Comparison of ENCODE assay signal across 13 cellular contexts in genomic region chr3:13483988-13484695, GRCh38. TPM values are rescaled to one million over a fixed set of nuclear protein-coding genes. Genes with fewer than 3 reads are reported as not detected.
A peak's percentile ranks its signal among the peaks of the same experiment; 100 is the strongest.
DNase-seq lines count a peak whose midpoint lies in the region; ATAC-seq and TF ChIP-seq lines count a peak whose summit lies in the region.
"Had no signal": no experiment of that assay in that cellular context is flagged by ENCODE, and none has a peak within 500 bp of the region (broad histone marks: within the 10 kb centered on the region; RNA-seq: fewer than 3 reads in every experiment).

No MANE protein-coding gene starts in this region.

- no peak for ATAC-seq in naive thymus-derived CD4-positive, alpha-beta T cell

- no peaks in the 10 kb centered on the region for H3K9me3 Mint-ChIP-seq in activated T-cell treated with anti-CD3 and anti-CD28 coated beads, Interleukin-2, amount 50 U/mL, for 24 hours
- H3K9me3 Mint-ChIP-seq in endodermal cell, result peaks cover 1% of the 10 kb centered on the region
- H3K9me3 Mint-ChIP-seq in naive thymus-derived CD4-positive, alpha-beta T cell, result no peaks in the 10 kb centered on the region
- H3K9me3 Mint-ChIP-seq: CD4-positive, CD25-positive, alpha-beta regulatory T cell; stimulated activated naive CD8-positive, alpha-beta T cell treated with anti-CD3 and anti-CD28 coated beads, Interleukin-15, Interleukin-2, amounts not matched to agents 100 ng/mL and 50 ng/mL, for 24 hours had no signal

- POLR2A ChIA-PET in naive thymus-derived CD4-positive, alpha-beta T cell (lab: Charles Lee), result interaction anchor here (0.7 kb wide), 1 partner anchor 644 kb away, joined by 4 read pairs; no protein-coding TSS in a partner anchor

- H3K27ac ChIP-seq in endodermal cell (ENCODE audit: low read depth, low read length), result no peak overlapping the region
- H3K27ac ChIP-seq in naive thymus-derived CD4-positive, alpha-beta T cell (ENCODE audit: low read depth, low read length), result no peak overlapping the region
- H3K27ac ChIP-seq in transverse colon, result peak overlapping the region; percentile 82 to 88 (median 84)
- H3K27ac ChIP-seq: 22Rv1 had no signal

- in situ Hi-C loops in transverse colon (cut with MboI; ENCODE audit: low pct_ligation_motif_present in 1 of 4, low pct_unique_long_range_greater_than_20kb in 1 of 4, low sequenced_read_pairs in 3 of 4), result no loop called here

- CTCF ChIA-PET in naive thymus-derived CD4-positive, alpha-beta T cell (lab: Charles Lee), result interaction anchor here (1.0 kb wide), 1 partner anchor 162 kb away, joined by 3 read pairs; no protein-coding TSS in a partner anchor

- peaks cover 27% of the 10 kb centered on the region for H3K4me1 Mint-ChIP-seq in activated T-cell treated with anti-CD3 and anti-CD28 coated beads, Interleukin-2, amount 50 U/mL, for 24 hours (ENCODE audit: low read depth)
- H3K4me1 Mint-ChIP-seq in endodermal cell, result peaks cover 9% of the 10 kb centered on the region
- peaks cover 16 to 29% (median 21%) of the 10 kb centered on the region in 7 donors for H3K4me1 Mint-ChIP-seq in naive thymus-derived CD4-positive, alpha-beta T cell

- no peak overlapping the region for H3K4me3 ChIP-seq in endodermal cell (ENCODE audit: low read length)
- H3K4me3 ChIP-seq in naive thymus-derived CD4-positive, alpha-beta T cell (ENCODE audit: low read length), result no peak overlapping the region
- no peak overlapping the region for H3K4me3 ChIP-seq in transverse colon
- H3K4me3 ChIP-seq: coronary artery had no signal

- no peak overlapping the region for H3K27ac Mint-ChIP-seq in activated T-cell treated with anti-CD3 and anti-CD28 coated beads, Interleukin-2, amount 50 U/mL, for 24 hours
- peak overlapping the region; percentile 52 for H3K27ac Mint-ChIP-seq in endodermal cell
- peak overlapping the region in 5 of 9 donors; percentile 23 to 72 (median 41) for H3K27ac Mint-ChIP-seq in naive thymus-derived CD4-positive, alpha-beta T cell
- H3K27ac Mint-ChIP-seq: stimulated activated naive CD8-positive, alpha-beta T cell treated with anti-CD3 and anti-CD28 coated beads, Interleukin-15, Interleukin-2, amounts not matched to agents 100 ng/mL and 50 ng/mL, for 24 hours had no signal

- no peak overlapping the region for H3K4me3 Mint-ChIP-seq in activated T-cell treated with anti-CD3 and anti-CD28 coated beads, Interleukin-2, amount 50 U/mL, for 24 hours
- H3K4me3 Mint-ChIP-seq in endodermal cell, result no peak overlapping the region
- H3K4me3 Mint-ChIP-seq in naive thymus-derived CD4-positive, alpha-beta T cell, result no peak overlapping the region
- H3K4me3 Mint-ChIP-seq: stimulated activated naive CD8-positive, alpha-beta T cell treated with anti-CD3 and anti-CD28 coated beads, Interleukin-15, Interleukin-2, amounts not matched to agents 100 ng/mL and 50 ng/mL, for 24 hours had no signal

- 96 to 97% methylated on average over 12 to 21 of the region's 21 CpGs for WGBS in endodermal cell (ENCODE audit: insufficient coverage in 1 of 2, insufficient read length in 1 of 2), 2 experiments
- WGBS in transverse colon (ENCODE audit: low coverage in 1 of 2), 2 donors, result 77 to 82% methylated on average over 10 to 21 of the region's 21 CpGs

- H3K4me1 ChIP-seq in endodermal cell (ENCODE audit: control insufficient read depth, insufficient read depth, low read length) (peaks cover 2% of the 10 kb centered on the region), transverse colon (peaks cover 19 to 33% (median 24%) of the 10 kb centered on the region in 4 donors)
- H3K4me1 ChIP-seq in naive thymus-derived CD4-positive, alpha-beta T cell (ENCODE audit: control insufficient read depth in 2 of 2, insufficient read depth in 2 of 2, low read length in 2 of 2), result peaks cover 7 to 10% of the 10 kb centered on the region in 2 donors

- TF ChIP-seq EP300 in transverse colon (IDR thresholded peaks at IDR 0.05; ENCODE audit: low read depth), result no peak

- H3K9ac ChIP-seq in endodermal cell (ENCODE audit: extremely low read depth, low read length, poor library complexity, severe bottlenecking), result no peak overlapping the region

- no peaks in the 10 kb centered on the region for H3K27me3 Mint-ChIP-seq in activated T-cell treated with anti-CD3 and anti-CD28 coated beads, Interleukin-2, amount 50 U/mL, for 24 hours
- H3K27me3 Mint-ChIP-seq in endodermal cell (ENCODE audit: insufficient read depth), result peaks cover 11% of the 10 kb centered on the region
- H3K27me3 Mint-ChIP-seq in naive thymus-derived CD4-positive, alpha-beta T cell, result peaks cover 0 to 9% (median 0%) of the 10 kb centered on the region in 5 donors
- H3K27me3 Mint-ChIP-seq: CD4-positive, CD25-positive, alpha-beta regulatory T cell; stimulated activated naive CD8-positive, alpha-beta T cell treated with anti-CD3 and anti-CD28 coated beads, Interleukin-15, Interleukin-2, amounts not matched to agents 100 ng/mL and 50 ng/mL, for 24 hours had no signal

- TF ChIP-seq POLR2A in transverse colon (IDR thresholded peaks at IDR 0.05), result no peak

- no peak for TF ChIP-seq CTCF in endodermal cell (conservative IDR thresholded peaks at IDR 0.05)
- no peak for TF ChIP-seq CTCF in transverse colon (IDR thresholded peaks at IDR 0.05)

- DNase-seq in activated T-cell treated with anti-CD3 and anti-CD28 coated beads, Interleukin-2, amount 50 U/mL, for 1 hour, result peak; percentile 7
- DNase-seq in activated T-cell treated with anti-CD3 and anti-CD28 coated beads, Interleukin-2, amount 50 U/mL, for 24 hours, result no peak
- DNase-seq in endodermal cell, result peak; percentile 33
- DNase-seq in naive thymus-derived CD4-positive, alpha-beta T cell, result no peak
- peak; percentile 30 for DNase-seq in transverse colon
- no peak for DNase-seq in NCI-H2081 treated with DMSO at 0.1 percent for 48 hours (lab: John Stamatoyannopoulos, UW)
- no peak for DNase-seq in stimulated activated CD4-positive, alpha-beta T cell treated with anti-CD3 and anti-CD28 coated beads, Interleukin-12 subunit alpha, Interleukin-12 subunit beta, amount 100 ng/mL, for 4 hours
- no peak for DNase-seq in NCI-H1105 treated with DMSO at 0.1 percent for 48 hours (lab: John Stamatoyannopoulos, UW)
- DNase-seq: activated CD4-positive, CD25-positive, alpha-beta regulatory T cell; CD4-positive, CD25-positive, alpha-beta regulatory T cell had no signal

- H3K27me3 ChIP-seq in endodermal cell (ENCODE audit: control insufficient read depth, insufficient read depth, low read length, poor library complexity, severe bottlenecking), result peaks cover 9% of the 10 kb centered on the region
- no peaks in the 10 kb centered on the region for H3K27me3 ChIP-seq in naive thymus-derived CD4-positive, alpha-beta T cell (ENCODE audit: control insufficient read depth in 2 of 2, insufficient read depth in 2 of 2, low read length in 2 of 2)
- H3K27me3 ChIP-seq in transverse colon, result no peaks in the 10 kb centered on the region

- H3K36me3 ChIP-seq in endodermal cell (ENCODE audit: control insufficient read depth, insufficient read depth, low read length), result no peaks in the 10 kb centered on the region
- no peaks in the 10 kb centered on the region for H3K36me3 ChIP-seq in naive thymus-derived CD4-positive, alpha-beta T cell (ENCODE audit: control insufficient read depth in 2 of 3, insufficient read depth in 3 of 3, low read length in 3 of 3)
- no peaks in the 10 kb centered on the region for H3K36me3 ChIP-seq in transverse colon

- no peaks in the 10 kb centered on the region for H3K9me3 ChIP-seq in endodermal cell (ENCODE audit: control insufficient read depth, low read length)
- no peaks in the 10 kb centered on the region for H3K9me3 ChIP-seq in naive thymus-derived CD4-positive, alpha-beta T cell (ENCODE audit: control insufficient read depth in 2 of 3, low read length in 3 of 3)
- no peaks in the 10 kb centered on the region for H3K9me3 ChIP-seq in transverse colon

- intact Hi-C loops in naive thymus-derived CD4-positive, alpha-beta T cell (cut with micrococcal nuclease), result loop anchor here (5.0 kb wide), 2 partner anchors 408 to 472 kb away; no protein-coding TSS in a partner anchor
- intact Hi-C loops in transverse colon (cut with DNase I; ENCODE audit: low total_unique reads), result no loop called here

- H3K36me3 Mint-ChIP-seq in activated T-cell treated with anti-CD3 and anti-CD28 coated beads, Interleukin-2, amount 50 U/mL, for 24 hours (ENCODE audit: low read depth), result peaks cover 6% of the 10 kb centered on the region
- peaks cover 6% of the 10 kb centered on the region for H3K36me3 Mint-ChIP-seq in endodermal cell (ENCODE audit: low read depth)
- peaks cover 0 to 8% (median 3%) of the 10 kb centered on the region in 5 donors for H3K36me3 Mint-ChIP-seq in naive thymus-derived CD4-positive, alpha-beta T cell

RNA-seq across cellular contexts. Expression of gene HDAC11, which starts 4.0 kb away (rescaled TPM):
- total RNA-seq in endodermal cell, result 10 to 100 TPM; 17.0 to 17.1 TPM
- polyA plus RNA-seq in endodermal cell (2013, experiment 1 of 2), result 14.4 TPM
- polyA plus RNA-seq in endodermal cell (2013, experiment 2 of 2), result 16.7 TPM
- total RNA-seq in naive thymus-derived CD4-positive, alpha-beta T cell, result 1 to 10 TPM; 1.2 to 8.0 (median 7.3) TPM
- 1 to 10 TPM; 4.5 to 6.3 TPM for polyA plus RNA-seq in naive thymus-derived CD4-positive, alpha-beta T cell
- 10 to 100 TPM; 19.8 to 44.0 (median 27.1) TPM for total RNA-seq in transverse colon

Comparison
In these comparisons a context has a peak if more than half of its experiments do, and no peak if none do; other contexts are left out.
1. DNase-seq: peak in activated T-cell treated with anti-CD3 and anti-CD28 coated beads, Interleukin-2, amount 50 U/mL, for 1 hour (single experiment), endodermal cell (single experiment) and transverse colon (single experiment); none in activated T-cell treated with anti-CD3 and anti-CD28 coated beads, Interleukin-2, amount 50 U/mL, for 24 hours (single experiment), naive thymus-derived CD4-positive, alpha-beta T cell (0 of 9), NCI-H2081 treated with DMSO at 0.1 percent for 48 hours (single experiment), stimulated activated CD4-positive, alpha-beta T cell treated with anti-CD3 and anti-CD28 coated beads, Interleukin-12 subunit alpha, Interleukin-12 subunit beta, amount 100 ng/mL, for 4 hours (single experiment) and NCI-H1105 treated with DMSO at 0.1 percent for 48 hours (single experiment).
2. H3K27ac ChIP-seq: peak in transverse colon (4 of 4); none in endodermal cell (single experiment) and naive thymus-derived CD4-positive, alpha-beta T cell (single experiment).